ENCODE assay signal across 8 cellular contexts in genomic region chr18:56709463-56709862, GRCh38. TPM values are rescaled to one million over a fixed set of nuclear protein-coding genes. Genes with fewer than 3 reads are reported as not detected.
DNase-seq lines count a peak whose midpoint lies in the region; FAIRE-seq and TF ChIP-seq lines count a peak whose summit lies in the region.

No MANE protein-coding gene starts in this region.

- H3K27ac ChIP-seq in HEK293 (ENCODE audit: extremely low read depth, low read depth, low read length): no peak overlapping the region

- POLR2A ChIA-PET in HEK293 (lab: Yijun Ruan, JAX): interaction anchor here (1.4 kb wide), 1 partner anchor 58 kb away, joined by 3 read pairs; the partner anchor contains the start of gene WDR7

- DNase-seq in AG08396 (ENCODE audit: low spot score) (peak; percentile 68), Kasumi-1 (lab: John Stamatoyannopoulos, UW) (peak; percentile 80 to 89), glomerular endothelial cell (ENCODE audit: extremely low read depth, low read depth, low spot score) (peak; percentile 48), NCI-H187 (lab: John Stamatoyannopoulos, UW) (no peak)
- DNase-seq in activated effector memory CD4-positive, alpha-beta T cell treated with Interleukin-2 at 50 U/mL for 16 hours: no peak

- FAIRE-seq in TTC549 (lab: Jason Lieb, UNC): peak; percentile 32

- H3K4me3 ChIP-seq in HEK293 (ENCODE audit: low read depth, low read length): no peak overlapping the region

- no peaks in the 10 kb centered on the region; a peak in 1 of 3 replicates for H3K36me3 ChIP-seq in HEK293 (ENCODE audit: control insufficient read depth in 2 of 2, insufficient read depth in 1 of 2, low read length in 2 of 2)

- H3K4me1 ChIP-seq in HEK293 (ENCODE audit: control insufficient read depth, insufficient read depth, low read length): peaks cover 14% of the 10 kb centered on the region

- TF ChIP-seq CTCF in GM12872 (IDR thresholded peaks at IDR 0.05; ENCODE audit: insufficient read depth, low read depth, low read length) (peak; percentile 30; the same call in 1 of the 3 replicates), HEK293 (tag by site-specific recombination; IDR thresholded peaks at IDR 0.05) (no peak)

- CTCF ChIA-PET in HEK293 (lab: Yijun Ruan, JAX): interaction anchor here (0.6 to 1.1 kb wide), 3 partner anchors 16 to 852 kb away, joined by 3 to 4 read pairs (median 4); no protein-coding TSS in a partner anchor

- H3K9me3 ChIP-seq in HEK293 (ENCODE audit: control insufficient read depth, insufficient read depth, low read depth, low read length): no peaks in the 10 kb centered on the region

TF ChIP-seq in HEK293, 187 proteins besides CTCF, POLR2A, EP300 and RAD21:
- TF ChIP-seq ZNF114 (tag by site-specific recombination; IDR thresholded peaks at IDR 0.05): no peak
- TF ChIP-seq FEZF1 (tag by site-specific recombination; IDR thresholded peaks at IDR 0.05): peak; percentile 31; the same call in 1 of the 2 replicates
- no peak for TF ChIP-seq ZNF843 (tag by site-specific recombination; IDR thresholded peaks at IDR 0.05)
- TF ChIP-seq ZBTB8A (tag by site-specific recombination; IDR thresholded peaks at IDR 0.05): no peak
- no peak for TF ChIP-seq ZSCAN30 (tag by site-specific recombination; IDR thresholded peaks at IDR 0.05)
- TF ChIP-seq RBAK (tag by site-specific recombination; IDR thresholded peaks at IDR 0.05): no peak
- TF ChIP-seq SP3 (tag by site-specific recombination; IDR thresholded peaks at IDR 0.05): no peak
- TF ChIP-seq ZNF529 (tag by site-specific recombination; IDR thresholded peaks at IDR 0.05; ENCODE audit: insufficient replicate concordance): no peak
- no peak for TF ChIP-seq YY2 (tag by site-specific recombination; IDR thresholded peaks at IDR 0.05)
- no peak for TF ChIP-seq ZNF768 (tag by site-specific recombination; IDR thresholded peaks at IDR 0.05)
- TF ChIP-seq SCRT1 (tag by site-specific recombination; IDR thresholded peaks at IDR 0.05; ENCODE audit: borderline replicate concordance): no peak
- TF ChIP-seq PRDM6 (tag by site-specific recombination; IDR thresholded peaks at IDR 0.05): 0 out of 2 replicates have a peak, but pooled peaks have one; percentile 21
- no peak for TF ChIP-seq ZNF112 (tag by site-specific recombination; IDR thresholded peaks at IDR 0.05)
- no peak for TF ChIP-seq ATF2 (tag by site-specific recombination; IDR thresholded peaks at IDR 0.05; ENCODE audit: low read depth)
- TF ChIP-seq ZNF704 (tag by site-specific recombination; IDR thresholded peaks at IDR 0.05): no peak
- TF ChIP-seq ZNF473 (tag by site-specific recombination; IDR thresholded peaks at IDR 0.05): no peak
- TF ChIP-seq ZBTB26 (tag by site-specific recombination; optimal IDR thresholded peaks at IDR 0.05): no peak
- no peak for TF ChIP-seq OSR2 (tag by site-specific recombination; IDR thresholded peaks at IDR 0.05)
- no peak for TF ChIP-seq ZFP69B (tag by site-specific recombination; IDR thresholded peaks at IDR 0.05)
- no peak for TF ChIP-seq ZNF121 (tag by site-specific recombination; IDR thresholded peaks at IDR 0.05)
- no peak for TF ChIP-seq ZBTB21 (tag by site-specific recombination; IDR thresholded peaks at IDR 0.05)
- TF ChIP-seq ZNF26 (tag by site-specific recombination; IDR thresholded peaks at IDR 0.05): no peak
- TF ChIP-seq ZNF561 (tag by site-specific recombination; IDR thresholded peaks at IDR 0.05; ENCODE audit: borderline replicate concordance): no peak
- TF ChIP-seq ZNF521 (tag by site-specific recombination; IDR thresholded peaks at IDR 0.05): no peak
- TF ChIP-seq ZNF335 (tag by site-specific recombination; conservative IDR thresholded peaks at IDR 0.05): peak; percentile 49; the same call in 1 of the 2 replicates
- no peak for TF ChIP-seq KLF10 (tag by site-specific recombination; IDR thresholded peaks at IDR 0.05)
TF ChIP-seq in HEK293: peak in this region for 3.

RNA-seq across cellular contexts. Expression of gene WDR7, which starts 58.3 kb away (rescaled TPM):
- total RNA-seq in glomerular endothelial cell: 13.8 and 16.0 TPM in 2 replicates

Comparison
In these comparisons a context has a peak if more than half of its experiments do, and no peak if none do; other contexts are left out.
1. DNase-seq: peak in AG08396 (single experiment), Kasumi-1 (2 of 2) and glomerular endothelial cell (single experiment); none in NCI-H187 (0 of 2) and activated effector memory CD4-positive, alpha-beta T cell treated with Interleukin-2 at 50 U/mL for 16 hours (single experiment).